In genomic region chr2:149178626-149179025, GRCh38 we compare ENCODE assay signal across 27 cellular contexts.
"Had no signal": no experiment of that assay in that cellular context is flagged by ENCODE, and none has a peak within 500 bp of the region (broad histone marks: within the 10 kb centered on the region; RNA-seq: fewer than 3 reads in every experiment).

No MANE protein-coding gene starts in this region.

- H3K9me3 ChIP-seq: ascending aorta, breast epithelium, colonic mucosa, esophagus squamous epithelium, gastroesophageal sphincter had no signal

- H3K4me1 ChIP-seq: ascending aorta, breast epithelium, colonic mucosa, esophagus squamous epithelium, gastroesophageal sphincter had no signal

- H3K27ac ChIP-seq: ascending aorta, breast epithelium, cardiac muscle cell, colonic mucosa, epithelial cell of prostate, esophagus squamous epithelium, gastroesophageal sphincter had no signal

- H3K36me3 ChIP-seq: ascending aorta, breast epithelium, cardiac muscle cell, colonic mucosa, esophagus squamous epithelium, gastroesophageal sphincter had no signal

- DNase-seq: activated CD4-positive, alpha-beta memory T cell treated with anti-CD3 and anti-CD28 coated beads, Interleukin-2, amount 10 ng/mL, durations not matched to agents 7 days and 5 days; activated CD4-positive, alpha-beta T cell treated with anti-CD3 and anti-CD28 coated beads for 36 hours; activated CD4-positive, alpha-beta T cell treated with anti-CD3 and anti-CD28 coated beads, Interleukin-2, amount 10 ng/mL, durations not matched to agents 24 days and 14 days; activated CD4-positive, CD25-positive, alpha-beta regulatory T cell; activated CD4-positive, CD25-positive, alpha-beta regulatory T cell treated with anti-CD3 and anti-CD28 coated beads, Interleukin-2, amount 50 U/mL, for 72 hours; activated CD8-positive, alpha-beta memory T cell treated with anti-CD3 and anti-CD28 coated beads, Interleukin-2, amount 50 U/mL, for 48 hours; activated gamma-delta T cell; activated naive CD4-positive, alpha-beta T cell; activated naive CD4-positive, alpha-beta T cell treated with anti-CD3 and anti-CD28 coated beads, Interleukin-2, amount 10 ng/mL, durations not matched to agents 7 days and 5 days; activated naive CD8-positive, alpha-beta T cell treated with anti-CD3 and anti-CD28 coated beads, Interleukin-2, amount 10 ng/mL, durations not matched to agents 7 days and 5 days; activated T-cell treated with anti-CD3 and anti-CD28 coated beads for 4 hours; activated T-cell treated with anti-CD3 and anti-CD28 coated beads, Interleukin-2, amount 50 U/mL, for 24 hours; activated T-cell treated with anti-CD3 and anti-CD28 coated beads, Interleukin-2, amount 50 U/mL, for 72 hours; central memory CD4-positive, alpha-beta T cell; cerebellar nuclear complex; colonic mucosa; effector CD8-positive, alpha-beta T cell; esophagus squamous epithelium; foreskin melanocyte; T-helper 2 cell had no signal

- ATAC-seq: activated CD4-positive, alpha-beta T cell treated with anti-CD3 and anti-CD28 coated beads for 36 hours; activated naive CD4-positive, alpha-beta T cell treated with anti-CD3 and anti-CD28 coated beads, Interleukin-2, amount 50 U/mL, for 72 hours; activated T-cell treated with anti-CD3 and anti-CD28 coated beads, Interleukin-2, amount 50 U/mL, for 72 hours; gastroesophageal sphincter had no signal

- H3K9me3 Mint-ChIP-seq: activated CD4-positive, alpha-beta memory T cell treated with anti-CD3 and anti-CD28 coated beads, Interleukin-2, amount 10 ng/mL, durations not matched to agents 7 days and 5 days; activated CD4-positive, alpha-beta T cell treated with anti-CD3 and anti-CD28 coated beads, Interleukin-2, amount 10 ng/mL, durations not matched to agents 24 days and 14 days; activated naive CD4-positive, alpha-beta T cell treated with anti-CD3 and anti-CD28 coated beads, Interleukin-2, amount 10 ng/mL, durations not matched to agents 7 days and 5 days; activated naive CD4-positive, alpha-beta T cell treated with anti-CD3 and anti-CD28 coated beads, Interleukin-2, amount 50 U/mL, for 72 hours; activated naive CD8-positive, alpha-beta T cell treated with anti-CD3 and anti-CD28 coated beads, Interleukin-2, amount 10 ng/mL, durations not matched to agents 7 days and 5 days; activated T-cell treated with anti-CD3 and anti-CD28 coated beads, Interleukin-2, amount 50 U/mL, for 24 hours; activated T-cell treated with anti-CD3 and anti-CD28 coated beads, Interleukin-2, amount 50 U/mL, for 72 hours; brain had no signal

- H3K27me3 Mint-ChIP-seq: activated CD4-positive, alpha-beta memory T cell treated with anti-CD3 and anti-CD28 coated beads, Interleukin-2, amount 10 ng/mL, durations not matched to agents 7 days and 5 days; activated naive CD4-positive, alpha-beta T cell treated with anti-CD3 and anti-CD28 coated beads, Interleukin-2, amount 10 ng/mL, durations not matched to agents 7 days and 5 days had no signal

- H3K4me1 Mint-ChIP-seq: activated CD4-positive, alpha-beta memory T cell treated with anti-CD3 and anti-CD28 coated beads, Interleukin-2, amount 10 ng/mL, durations not matched to agents 7 days and 5 days; activated CD4-positive, alpha-beta T cell treated with anti-CD3 and anti-CD28 coated beads for 36 hours; activated CD4-positive, alpha-beta T cell treated with anti-CD3 and anti-CD28 coated beads, Interleukin-2, amount 10 ng/mL, durations not matched to agents 24 days and 14 days; activated naive CD4-positive, alpha-beta T cell treated with anti-CD3 and anti-CD28 coated beads, Interleukin-2, amount 10 ng/mL, durations not matched to agents 7 days and 5 days; activated naive CD8-positive, alpha-beta T cell treated with anti-CD3 and anti-CD28 coated beads, Interleukin-2, amount 10 ng/mL, durations not matched to agents 7 days and 5 days had no signal

- H3K36me3 Mint-ChIP-seq: activated naive CD4-positive, alpha-beta T cell treated with anti-CD3 and anti-CD28 coated beads, Interleukin-2, amount 10 ng/mL, durations not matched to agents 7 days and 5 days; activated naive CD4-positive, alpha-beta T cell treated with anti-CD3 and anti-CD28 coated beads, Interleukin-2, amount 50 U/mL, for 72 hours; brain had no signal

- H3K27me3 ChIP-seq: ascending aorta, breast epithelium, cardiac muscle cell, colonic mucosa, esophagus squamous epithelium, gastroesophageal sphincter had no signal

- H3K27ac Mint-ChIP-seq: activated CD4-positive, alpha-beta memory T cell treated with anti-CD3 and anti-CD28 coated beads, Interleukin-2, amount 10 ng/mL, durations not matched to agents 7 days and 5 days; activated CD4-positive, alpha-beta T cell treated with anti-CD3 and anti-CD28 coated beads for 36 hours; activated CD4-positive, alpha-beta T cell treated with anti-CD3 and anti-CD28 coated beads, Interleukin-2, amount 10 ng/mL, durations not matched to agents 24 days and 14 days; activated naive CD4-positive, alpha-beta T cell treated with anti-CD3 and anti-CD28 coated beads, Interleukin-2, amount 10 ng/mL, durations not matched to agents 7 days and 5 days; activated naive CD8-positive, alpha-beta T cell treated with anti-CD3 and anti-CD28 coated beads, Interleukin-2, amount 10 ng/mL, durations not matched to agents 7 days and 5 days; activated T-cell treated with anti-CD3 and anti-CD28 coated beads, Interleukin-2, amount 50 U/mL, for 24 hours; activated T-cell treated with anti-CD3 and anti-CD28 coated beads, Interleukin-2, amount 50 U/mL, for 72 hours had no signal

- H3K4me3 Mint-ChIP-seq: activated CD4-positive, alpha-beta memory T cell treated with anti-CD3 and anti-CD28 coated beads, Interleukin-2, amount 10 ng/mL, durations not matched to agents 7 days and 5 days; activated CD4-positive, alpha-beta T cell treated with anti-CD3 and anti-CD28 coated beads for 36 hours; activated CD4-positive, alpha-beta T cell treated with anti-CD3 and anti-CD28 coated beads, Interleukin-2, amount 10 ng/mL, durations not matched to agents 24 days and 14 days; activated naive CD4-positive, alpha-beta T cell treated with anti-CD3 and anti-CD28 coated beads, Interleukin-2, amount 10 ng/mL, durations not matched to agents 7 days and 5 days; activated naive CD8-positive, alpha-beta T cell treated with anti-CD3 and anti-CD28 coated beads, Interleukin-2, amount 10 ng/mL, durations not matched to agents 7 days and 5 days; activated T-cell treated with anti-CD3 and anti-CD28 coated beads, Interleukin-2, amount 50 U/mL, for 24 hours; activated T-cell treated with anti-CD3 and anti-CD28 coated beads, Interleukin-2, amount 50 U/mL, for 72 hours; brain had no signal

- H3K4me3 ChIP-seq: ascending aorta, breast epithelium, cardiac muscle cell, colonic mucosa, esophagus squamous epithelium, gastroesophageal sphincter had no signal
